11 cellular contexts compared by ENCODE assay signal in genomic region chr7:128164061-128164954, GRCh38.
DNase-seq lines count a peak whose midpoint lies in the region; ATAC-seq and TF ChIP-seq lines count a peak whose summit lies in the region.
"Had no signal": no experiment of that assay in that cellular context is flagged by ENCODE, and none has a peak within 500 bp of the region (broad histone marks: within the 10 kb centered on the region; RNA-seq: fewer than 3 reads in every experiment).

No MANE protein-coding gene starts in this region.

- CTCF ChIA-PET in MCF 10A (lab: Yijun Ruan, JAX) = interaction anchor here (0.5 to 3.4 kb wide), 4 partner anchors 28 to 473 kb away, joined by 3 to 31 read pairs (median 14); no protein-coding TSS in a partner anchor

- intact Hi-C loops in MCF 10A (cut with micrococcal nuclease) (no loop called here), breast epithelium (cut with DNase I; ENCODE audit: low total_unique reads) (no loop called here), head of caudate nucleus (cut with DNase I) (no loop called here)

- no peak overlapping the region for H3K27ac ChIP-seq in breast epithelium

- peak overlapping the region; percentile 46 for H3K27ac Mint-ChIP-seq in MCF 10A (ENCODE audit: low read depth, unreplicated experiment)
- H3K27ac Mint-ChIP-seq: activated naive CD8-positive, alpha-beta T cell treated with anti-CD3 and anti-CD28 coated beads, Interleukin-2, amount 10 ng/mL, durations not matched to agents 7 days and 5 days; CD4-positive, alpha-beta memory T cell had no signal

- H3K4me3 Mint-ChIP-seq in MCF 10A (ENCODE audit: unreplicated experiment) = no peak overlapping the region

- POLR2A ChIA-PET in MCF 10A (lab: Yijun Ruan, JAX) = interaction anchor here (0.6 to 1.1 kb wide), 3 partner anchors 28 to 128 kb away, joined by 3 read pairs; no protein-coding TSS in a partner anchor

- H3K36me3 ChIP-seq in breast epithelium = no peaks in the 10 kb centered on the region

- H3K27me3 ChIP-seq in breast epithelium = peaks cover 5 to 59% of the 10 kb centered on the region in 2 donors

- peaks cover 0 to 10% of the 10 kb centered on the region in 2 donors for H3K4me1 ChIP-seq in breast epithelium

- DNase-seq in MCF 10A (ENCODE audit: unreplicated experiment) (peak; percentile 91), breast epithelium (ENCODE audit: low spot score in 2 of 2) (no peak), T1000 (lab: John Stamatoyannopoulos, UW) (peak; percentile 48), head of caudate nucleus (peak in 33 of 42 donors; percentile 19 to 83 (median 52)), stromal cell of bone marrow (ENCODE audit: low read depth) (peak; percentile 26)
- DNase-seq: activated naive CD8-positive, alpha-beta T cell treated with anti-CD3 and anti-CD28 coated beads, Interleukin-2, amount 10 ng/mL, durations not matched to agents 7 days and 5 days; CD4-positive, alpha-beta memory T cell; T-helper 9 cell had no signal

- ATAC-seq in HG02571 (IDR thresholded peaks at IDR 0.05; ENCODE audit: unreplicated experiment) = no peak
- no peak for ATAC-seq in HG03095 (IDR thresholded peaks at IDR 0.05; ENCODE audit: unreplicated experiment)
- no peak for ATAC-seq in HG03280 (IDR thresholded peaks at IDR 0.05; ENCODE audit: unreplicated experiment)

- no peaks in the 10 kb centered on the region for H3K36me3 Mint-ChIP-seq in MCF 10A (ENCODE audit: insufficient read depth, unreplicated experiment)
- H3K36me3 Mint-ChIP-seq: activated naive CD8-positive, alpha-beta T cell treated with anti-CD3 and anti-CD28 coated beads, Interleukin-2, amount 10 ng/mL, durations not matched to agents 7 days and 5 days; CD4-positive, alpha-beta memory T cell had no signal

- TF ChIP-seq POLR2A in breast epithelium (IDR thresholded peaks at IDR 0.05) = no peak

- peaks cover 18% of the 10 kb centered on the region for H3K4me1 Mint-ChIP-seq in MCF 10A (ENCODE audit: insufficient read depth, unreplicated experiment)

- TF ChIP-seq CTCF in MCF 10A (IDR thresholded peaks at IDR 0.05; ENCODE audit: unreplicated experiment) (no peak), breast epithelium (IDR thresholded peaks at IDR 0.05) (no peak)

- no peaks in the 10 kb centered on the region for H3K9me3 Mint-ChIP-seq in MCF 10A (ENCODE audit: unreplicated experiment)
- H3K9me3 Mint-ChIP-seq: activated naive CD8-positive, alpha-beta T cell treated with anti-CD3 and anti-CD28 coated beads, Interleukin-2, amount 10 ng/mL, durations not matched to agents 7 days and 5 days; CD4-positive, alpha-beta memory T cell had no signal

- H3K4me3 ChIP-seq in breast epithelium = no peak overlapping the region

- H3K27me3 Mint-ChIP-seq in MCF 10A (ENCODE audit: insufficient read depth, unreplicated experiment) = peaks cover 12% of the 10 kb centered on the region

- BruUV-seq in MCF 10A (replicated peaks; lab: Mats Ljungman, UMichigan) = no TSS peak

- H3K9me3 ChIP-seq in breast epithelium = no peaks in the 10 kb centered on the region

Comparison
In these comparisons a context has a peak if more than half of its experiments do, and no peak if none do; other contexts are left out.
1. DNase-seq: peak in MCF 10A (single experiment), T1000 (single experiment), head of caudate nucleus (33 of 42) and stromal cell of bone marrow (single experiment); none in breast epithelium (0 of 2).